ENCODE assay signal across 12 cellular contexts in genomic region chr6:26214826-26215199, GRCh38.
DNase-seq lines count a peak whose midpoint lies in the region; ATAC-seq and TF ChIP-seq lines count a peak whose summit lies in the region.
"Had no signal": no experiment of that assay in that cellular context is flagged by ENCODE, and none has a peak within 500 bp of the region (broad histone marks: within the 10 kb centered on the region; RNA-seq: fewer than 3 reads in every experiment).

No MANE protein-coding gene starts in this region.

- WGBS in suprapubic skin, result 39% methylated on average over 14 of the region's 14 CpGs

- H3K9me3 ChIP-seq in left ventricle myocardium inferior (replicated peaks) (no peaks in the 10 kb centered on the region), suprapubic skin (no peaks in the 10 kb centered on the region)
- H3K9me3 ChIP-seq in effector memory CD4-positive, alpha-beta T cell (ENCODE audit: control insufficient read depth, low read length), result no peaks in the 10 kb centered on the region
- H3K9me3 ChIP-seq: pancreas, vagina had no signal

- no peak overlapping the region for H3K27ac ChIP-seq in left ventricle myocardium inferior (replicated peaks)
- H3K27ac ChIP-seq in RWPE1, result peak overlapping the region; percentile 97
- H3K27ac ChIP-seq in suprapubic skin, result no peak overlapping the region
- no peak overlapping the region for H3K27ac ChIP-seq in effector memory CD4-positive, alpha-beta T cell (ENCODE audit: insufficient read depth, low read length, poor library complexity, severe bottlenecking)

- TF ChIP-seq CTCF in left ventricle myocardium inferior (IDR thresholded peaks at IDR 0.05; ENCODE audit: borderline replicate concordance) (no peak), RWPE1 (conservative IDR thresholded peaks at IDR 0.05; ENCODE audit: low read depth) (no peak), fibroblast of villous mesenchyme (IDR thresholded peaks at IDR 0.05; ENCODE audit: insufficient read depth, low read depth, low read length) (no peak), suprapubic skin (IDR thresholded peaks at IDR 0.05) (no peak), GM13977 (IDR thresholded peaks at IDR 0.05; ENCODE audit: extremely low read depth, insufficient read depth, missing control alignments) (no peak)

- H3K4me3 ChIP-seq in left ventricle myocardium inferior (peak overlapping the region; percentile 72), fibroblast of villous mesenchyme (ENCODE audit: low read depth, low read length) (peak overlapping the region; percentile 67), suprapubic skin (peak overlapping the region; percentile 65)
- H3K4me3 ChIP-seq in effector memory CD4-positive, alpha-beta T cell (ENCODE audit: insufficient read depth, low read depth, low read length, poor library complexity, severe bottlenecking), result no peak overlapping the region

- ATAC-seq in left ventricle myocardium superior (no peak), GM18861 (IDR thresholded peaks at IDR 0.05; ENCODE audit: unreplicated experiment) (no peak)

- no peak for TF ChIP-seq POLR2A in suprapubic skin (IDR thresholded peaks at IDR 0.05)

- H3K4me1 ChIP-seq in left ventricle myocardium inferior, result peaks cover 34% of the 10 kb centered on the region
- peaks cover 25% of the 10 kb centered on the region for H3K4me1 ChIP-seq in suprapubic skin
- peaks cover 4% of the 10 kb centered on the region for H3K4me1 ChIP-seq in effector memory CD4-positive, alpha-beta T cell (ENCODE audit: control insufficient read depth, insufficient read depth, low read length, poor library complexity, severe bottlenecking)
- H3K4me1 ChIP-seq: pancreas had no signal

- no peaks in the 10 kb centered on the region for H3K36me3 ChIP-seq in left ventricle myocardium inferior
- no peaks in the 10 kb centered on the region for H3K36me3 ChIP-seq in suprapubic skin
- no peaks in the 10 kb centered on the region for H3K36me3 ChIP-seq in effector memory CD4-positive, alpha-beta T cell (ENCODE audit: control insufficient read depth, insufficient read depth, low read length)
- H3K36me3 ChIP-seq: pancreas, vagina had no signal

- H3K27me3 ChIP-seq in left ventricle myocardium inferior (ENCODE audit: low read depth) (peaks cover 47% of the 10 kb centered on the region), suprapubic skin (peaks cover 32% of the 10 kb centered on the region)
- no peaks in the 10 kb centered on the region for H3K27me3 ChIP-seq in effector memory CD4-positive, alpha-beta T cell (replicated peaks; ENCODE audit: control insufficient read depth, insufficient read depth, low read length, poor library complexity, severe bottlenecking)
- H3K27me3 ChIP-seq: vagina had no signal

- POLR2A ChIA-PET in RWPE1 (lab: Yijun Ruan, JAX; ENCODE audit: low non-redundant PET), result interaction anchor here (0.6 to 3.8 kb wide), 8 partner anchors 9 to 932 kb away, joined by 3 to 39 read pairs (median 8); a partner anchor contains a TSS

- CTCF ChIA-PET in RWPE1 (lab: Yijun Ruan, JAX), result interaction anchor here (1.0 kb wide), 1 partner anchor 27 kb away, joined by 3 read pairs; no protein-coding TSS in a partner anchor

- no peak for TF ChIP-seq EP300 in suprapubic skin (IDR thresholded peaks at IDR 0.05)

- in situ Hi-C loops in GM13977 (cut with MboI; ENCODE audit: low pct_unique_long_range_greater_than_20kb, low sequenced_read_pairs, unreplicated experiment), result no loop called here

- intact Hi-C loops in left ventricle myocardium inferior (cut with micrococcal nuclease), result no loop called here
- intact Hi-C loops in left ventricle myocardium superior (cut with micrococcal nuclease), result no loop called here

- DNase-seq in left ventricle myocardium inferior (no peak), left ventricle myocardium superior (no peak), RWPE1 (ENCODE audit: low spot score) (no peak), fibroblast of villous mesenchyme (ENCODE audit: low read depth) (no peak), suprapubic skin (ENCODE audit: low spot score in 2 of 2) (no peak), GM13977 (ENCODE audit: low spot score) (no peak)
- DNase-seq in effector memory CD4-positive, alpha-beta T cell, result no peak
- DNase-seq: activated gamma-delta T cell treated with Interleukin-2 at 50 U/mL for 16 hours, NCI-H1694, pancreas had no signal
